ENCODE assay signal across 9 cellular contexts in the genomic region with DNA sequence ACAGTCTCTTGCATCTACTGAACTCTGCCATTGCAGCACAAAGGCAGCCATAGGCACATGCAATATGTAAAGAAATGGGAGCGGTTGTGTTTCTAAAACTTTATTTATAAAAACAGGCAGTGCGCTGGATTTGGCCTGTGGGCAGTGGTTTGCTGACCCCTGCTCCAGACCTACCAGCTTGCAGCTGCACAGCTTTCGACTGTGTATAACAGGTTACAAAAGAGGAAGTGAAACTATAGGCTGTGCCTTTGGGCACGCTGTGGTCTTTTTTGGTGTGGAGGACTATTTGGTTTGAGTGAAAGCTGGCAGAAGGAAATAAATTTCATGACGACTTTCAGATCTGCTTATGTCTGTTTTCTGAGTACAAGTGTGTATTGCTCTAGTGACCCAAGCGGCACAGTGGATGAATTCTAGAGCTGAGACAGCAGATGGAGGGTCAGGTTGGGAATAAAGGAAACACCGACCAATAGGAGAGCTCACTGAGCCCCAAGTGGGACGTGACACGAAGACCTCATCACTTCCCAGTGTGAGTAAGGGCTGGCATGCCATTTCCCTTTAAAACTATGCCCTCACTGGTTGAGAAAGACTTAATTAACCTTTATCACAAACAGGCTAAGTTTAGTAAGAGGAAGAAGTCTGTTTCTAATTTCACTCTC.
DNase-seq lines count a peak whose midpoint lies in the region; ATAC-seq and TF ChIP-seq lines count a peak whose summit lies in the region.
"Had no signal": no experiment of that assay in that cellular context is flagged by ENCODE, and none has a peak within 500 bp of the region (broad histone marks: within the 10 kb centered on the region; RNA-seq: fewer than 3 reads in every experiment).

No MANE protein-coding gene starts in this region.

- peak; percentile 96 for DNase-seq in Karpas-422
- peak; percentile 17 to 65 (median 41) for DNase-seq in adrenal gland
- peak; percentile 77 for DNase-seq in lower lobe of right lung
- no peak for DNase-seq in hepatocyte (ENCODE audit: low spot score)
- no peak for DNase-seq in activated effector memory CD4-positive, alpha-beta T cell treated with anti-CD3 and anti-CD28 coated beads, Interleukin-2, amount 50 U/mL, for 16 hours
- DNase-seq in cerebellar cortex (ENCODE audit: low spot score), result no peak

- H4K20me1 ChIP-seq in Karpas-422 (ENCODE audit: insufficient read depth, low read depth, low read length) (no peaks in the 10 kb centered on the region), hepatocyte (ENCODE audit: insufficient read depth, poor library complexity, severe bottlenecking) (no peaks in the 10 kb centered on the region)

- H3K9me2 ChIP-seq in Karpas-422 (replicated peaks; ENCODE audit: insufficient read depth, low read length), result no peaks in the 10 kb centered on the region
- no peaks in the 10 kb centered on the region for H3K9me2 ChIP-seq in hepatocyte (replicated peaks; ENCODE audit: insufficient read depth)

- no peaks in the 10 kb centered on the region for H3K9me3 ChIP-seq in Karpas-422 (ENCODE audit: low read length)
- no peaks in the 10 kb centered on the region for H3K9me3 ChIP-seq in adrenal gland (replicated peaks in 1 of 3)
- H3K9me3 ChIP-seq in lower lobe of right lung, result no peaks in the 10 kb centered on the region
- H3K9me3 ChIP-seq in hepatocyte (ENCODE audit: low read depth), result no peaks in the 10 kb centered on the region

- H3K4me3 ChIP-seq in Karpas-422 (ENCODE audit: low read length), result peak overlapping the region; percentile 44
- H3K4me3 ChIP-seq in adrenal gland, result no peak overlapping the region
- H3K4me3 ChIP-seq in lower lobe of right lung, result no peak overlapping the region
- no peak overlapping the region for H3K4me3 ChIP-seq in hepatocyte

- H3K27ac ChIP-seq in Karpas-422 (ENCODE audit: low read length) (peak overlapping the region; percentile 97), adrenal gland (peak overlapping the region in 2 of 5 donors; percentile 31 to 38), lower lobe of right lung (peak overlapping the region; percentile 54), hepatocyte (no peak overlapping the region)
- H3K27ac ChIP-seq: VCaP had no signal

- TF ChIP-seq POLR2A in adrenal gland (IDR thresholded peaks at IDR 0.05), result no peak

- H3K4me1 ChIP-seq in Karpas-422 (ENCODE audit: low read length) (peaks cover 79% of the 10 kb centered on the region), adrenal gland (replicated peaks in 1 of 2) (peaks cover 0 to 13% of the 10 kb centered on the region in 2 donors), lower lobe of right lung (peaks cover 21% of the 10 kb centered on the region), hepatocyte (ENCODE audit: insufficient read depth) (no peaks in the 10 kb centered on the region)

- H3K79me2 ChIP-seq in Karpas-422 (ENCODE audit: low read length) (no peaks in the 10 kb centered on the region), hepatocyte (no peaks in the 10 kb centered on the region)

- H2AFZ ChIP-seq in Karpas-422 (ENCODE audit: low read length) (no peak overlapping the region), hepatocyte (no peak overlapping the region)

- WGBS in adrenal gland, 4 donors, result 69 to 79% (median 76%) methylated on average over 9 of the region's 9 CpGs
- 90% methylated on average over 9 of the region's 9 CpGs for WGBS in hepatocyte (ENCODE audit: low lambda C conversion rate, missing lambda C conversion rate)

- no peaks in the 10 kb centered on the region for H3K27me3 ChIP-seq in Karpas-422 (ENCODE audit: low read length)
- no peaks in the 10 kb centered on the region for H3K27me3 ChIP-seq in adrenal gland
- no peaks in the 10 kb centered on the region for H3K27me3 ChIP-seq in lower lobe of right lung (ENCODE audit: low read depth)
- no peaks in the 10 kb centered on the region for H3K27me3 ChIP-seq in hepatocyte

- no peaks in the 10 kb centered on the region for H3K36me3 ChIP-seq in Karpas-422 (ENCODE audit: insufficient read depth, low read length)
- no peaks in the 10 kb centered on the region for H3K36me3 ChIP-seq in adrenal gland (replicated peaks in 1 of 2)
- H3K36me3 ChIP-seq in lower lobe of right lung, result no peaks in the 10 kb centered on the region
- H3K36me3 ChIP-seq in hepatocyte (replicated peaks; ENCODE audit: insufficient read depth, low read depth), result no peaks in the 10 kb centered on the region

- H3K4me2 ChIP-seq in Karpas-422 (ENCODE audit: low read depth, low read length, poor library complexity, severe bottlenecking), result peak overlapping the region; percentile 85
- H3K4me2 ChIP-seq in hepatocyte, result no peak overlapping the region

- H3K9ac ChIP-seq in Karpas-422 (ENCODE audit: low read length), result peak overlapping the region; percentile 71

- intact Hi-C loops in adrenal gland (cut with DNase I) (no loop called here), lower lobe of right lung (cut with DNase I) (no loop called here)

- TF ChIP-seq CTCF in adrenal gland (IDR thresholded peaks at IDR 0.05) (no peak), lower lobe of right lung (IDR thresholded peaks at IDR 0.05) (no peak), hepatocyte (IDR thresholded peaks at IDR 0.05; ENCODE audit: poor library complexity) (no peak)

- peak; percentile 97 for ATAC-seq in GM18499 (IDR thresholded peaks at IDR 0.05; ENCODE audit: insufficient read depth, unreplicated experiment)
- peak; percentile 97 for ATAC-seq in GM21717 (IDR thresholded peaks at IDR 0.05; ENCODE audit: unreplicated experiment)
- ATAC-seq in lower lobe of right lung, result peak; percentile 83 to 94

Comparison
In these comparisons a context has a peak if more than half of its experiments do, and no peak if none do; other contexts are left out.
1. DNase-seq: peak in Karpas-422 (single experiment), adrenal gland (7 of 7) and lower lobe of right lung (single experiment); none in hepatocyte (single experiment), activated effector memory CD4-positive, alpha-beta T cell treated with anti-CD3 and anti-CD28 coated beads, Interleukin-2, amount 50 U/mL, for 16 hours (single experiment) and cerebellar cortex (single experiment).
2. Peak in every context shown above with its lines, with median percentiles within 50 percentile points of each other: ATAC-seq.